ENCODE assay signal across 14 cellular contexts in genomic region chr2:164711246-164712138, GRCh38.
DNase-seq lines count a peak whose midpoint lies in the region; ATAC-seq, FAIRE-seq and TF ChIP-seq lines count a peak whose summit lies in the region.
"Had no signal": no experiment of that assay in that cellular context is flagged by ENCODE, and none has a peak within 500 bp of the region (broad histone marks: within the 10 kb centered on the region; RNA-seq: fewer than 3 reads in every experiment).

No MANE protein-coding gene starts in this region.

- H3K27me3 Mint-ChIP-seq in mesothelial cell of epicardium (ENCODE audit: low read depth): no peaks in the 10 kb centered on the region
- H3K27me3 Mint-ChIP-seq: activated CD4-positive, alpha-beta T cell treated with anti-CD3 and anti-CD28 coated beads for 36 hours had no signal

- H3K27ac Mint-ChIP-seq in mesothelial cell of epicardium: peak overlapping the region; percentile 69
- H3K27ac Mint-ChIP-seq: activated CD4-positive, alpha-beta T cell treated with anti-CD3 and anti-CD28 coated beads for 36 hours; T-helper 1 cell treated with Interleukin-12 subunit alpha and Interleukin-12 subunit beta and Interleukin-4 antibody, amounts not matched to agents 30 μg/mL and 1 μg/mL, for 36 hours had no signal

- FAIRE-seq in D721Med (lab: Jason Lieb, UNC) (peak; percentile 66), colon (lab: Jason Lieb, UNC) (peak; percentile 49)

- no peak overlapping the region for H3K4me3 Mint-ChIP-seq in mesothelial cell of epicardium
- H3K4me3 Mint-ChIP-seq: activated CD4-positive, alpha-beta T cell treated with anti-CD3 and anti-CD28 coated beads for 36 hours; T-helper 1 cell treated with Interleukin-12 subunit alpha and Interleukin-12 subunit beta and Interleukin-4 antibody, amounts not matched to agents 30 μg/mL and 1 μg/mL, for 36 hours had no signal

- H3K4me1 Mint-ChIP-seq in mesothelial cell of epicardium: peaks cover 30% of the 10 kb centered on the region
- H3K4me1 Mint-ChIP-seq: activated CD4-positive, alpha-beta T cell treated with anti-CD3 and anti-CD28 coated beads for 36 hours had no signal

- DNase-seq in D721Med (ENCODE audit: insufficient read length, low spot score) (no peak), mesothelial cell of epicardium (ENCODE audit: low spot score in 2 of 2, unreplicated experiment in 2 of 2) (no peak), SKM-1 treated with dmso at 0.1 percent for 144 hours (lab: John Stamatoyannopoulos, UW; ENCODE audit: unreplicated experiment) (no peak), NCI-H1930 (lab: John Stamatoyannopoulos, UW) (no peak), activated T-cell treated with anti-CD3 and anti-CD28 coated beads for 4 hours (no peak), C1 segment of cervical spinal cord (lab: John Stamatoyannopoulos, UW) (no peak)
- DNase-seq: activated CD4-positive, alpha-beta T cell treated with anti-CD3 and anti-CD28 coated beads for 36 hours; cerebellar nuclear complex; hippocampal formation; NCI-H1048; posterior cingulate gyrus had no signal

- H3K9me3 Mint-ChIP-seq in mesothelial cell of epicardium: no peaks in the 10 kb centered on the region
- H3K9me3 Mint-ChIP-seq: T-helper 1 cell treated with Interleukin-12 subunit alpha and Interleukin-12 subunit beta and Interleukin-4 antibody, amounts not matched to agents 30 μg/mL and 1 μg/mL, for 36 hours had no signal

- TF ChIP-seq CTCF in D721Med (IDR thresholded peaks at IDR 0.05; ENCODE audit: insufficient read depth, missing control alignments): no peak
- no peak for TF ChIP-seq CTCF in mesothelial cell of epicardium (IDR thresholded peaks at IDR 0.05; ENCODE audit: unreplicated experiment)

- ATAC-seq in HG02981 (IDR thresholded peaks at IDR 0.05; ENCODE audit: unreplicated experiment): peak; percentile 73
- ATAC-seq: activated CD4-positive, alpha-beta T cell treated with anti-CD3 and anti-CD28 coated beads for 36 hours had no signal

- H3K36me3 Mint-ChIP-seq in mesothelial cell of epicardium: peaks cover 11% of the 10 kb centered on the region
